ENCODE assay signal across 2 cellular contexts in genomic region chr21:36974851-36975192, GRCh38.
TF ChIP-seq lines count a peak whose summit lies in the region.

No MANE protein-coding gene starts in this region.

TF ChIP-seq in endothelial cell of umbilical vein, 7 proteins besides CTCF, POLR2A, EP300 and RAD21:
- TF ChIP-seq EZH2 (IDR thresholded peaks at IDR 0.05; ENCODE audit: borderline replicate concordance, low read depth, low read length, severe bottlenecking) (no peak), POLR2AphosphoS5 (IDR thresholded peaks at IDR 0.05; ENCODE audit: insufficient read depth, low read depth, low read length) (no peak), JUN (IDR thresholded peaks at IDR 0.05; ENCODE audit: borderline replicate concordance, insufficient read depth, insufficient read length, low read depth) (no peak), FOS (IDR thresholded peaks at IDR 0.05; ENCODE audit: borderline replicate concordance, insufficient read depth, low read length) (no peak), MYC (IDR thresholded peaks at IDR 0.05; ENCODE audit: low read depth, low read length) (no peak), GATA2 (IDR thresholded peaks at IDR 0.05; ENCODE audit: insufficient read depth, insufficient read length, low read depth, low read length) (no peak)
- TF ChIP-seq, protein P1, sequence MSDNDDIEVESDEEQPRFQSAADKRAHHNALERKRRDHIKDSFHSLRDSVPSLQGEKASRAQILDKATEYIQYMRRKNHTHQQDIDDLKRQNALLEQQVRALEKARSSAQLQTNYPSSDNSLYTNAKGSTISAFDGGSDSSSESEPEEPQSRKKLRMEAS (IDR thresholded peaks at IDR 0.05; ENCODE audit: insufficient read depth, insufficient read length), result no peak

TF ChIP-seq in HEK293T, 16 proteins besides CTCF, POLR2A, EP300 and RAD21:
- TF ChIP-seq HDGF (IDR thresholded peaks at IDR 0.05; ENCODE audit: borderline replicate concordance) (no peak), FOXM1 (IDR thresholded peaks at IDR 0.05; ENCODE audit: borderline replicate concordance) (no peak), PKNOX1 (IDR thresholded peaks at IDR 0.05) (no peak), LEF1 (IDR thresholded peaks at IDR 0.05; ENCODE audit: borderline replicate concordance) (no peak), ELF4 (IDR thresholded peaks at IDR 0.05) (no peak), L3MBTL2 (conservative IDR thresholded peaks at IDR 0.05) (no peak), SP1 (IDR thresholded peaks at IDR 0.05) (no peak), CTBP1 (IDR thresholded peaks at IDR 0.05; ENCODE audit: borderline replicate concordance) (no peak), FOXK2 (IDR thresholded peaks at IDR 0.05) (no peak), FOXA1 (IDR thresholded peaks at IDR 0.05) (no peak)
